In genomic region chr16:49000594-49000993, GRCh38 we compare ENCODE assay signal across 9 cellular contexts.
DNase-seq lines count a peak whose midpoint lies in the region; ATAC-seq and TF ChIP-seq lines count a peak whose summit lies in the region.
"Had no signal": no experiment of that assay in that cellular context is flagged by ENCODE, and none has a peak within 500 bp of the region (broad histone marks: within the 10 kb centered on the region; RNA-seq: fewer than 3 reads in every experiment).

No MANE protein-coding gene starts in this region.

- H3K4me2 ChIP-seq in MM.1S (ENCODE audit: low read depth, low read length) = no peak overlapping the region

- no peaks in the 10 kb centered on the region for H3K9me2 ChIP-seq in MM.1S (replicated peaks; ENCODE audit: insufficient read depth, low read length)

- intact Hi-C loops in colonic mucosa (cut with DNase I) = no loop called here

- no peaks in the 10 kb centered on the region for H4K20me1 ChIP-seq in MM.1S (ENCODE audit: insufficient read depth, low read length)

- no peaks in the 10 kb centered on the region for H3K27me3 ChIP-seq in MM.1S (replicated peaks; ENCODE audit: insufficient read depth, low read length)
- no peaks in the 10 kb centered on the region for H3K27me3 ChIP-seq in colonic mucosa
- H3K27me3 ChIP-seq: uterus had no signal

- H3K27ac ChIP-seq in MM.1S (ENCODE audit: low read length) = no peak overlapping the region
- no peak overlapping the region for H3K27ac ChIP-seq in colonic mucosa

- H2AFZ ChIP-seq in MM.1S (ENCODE audit: low read length) = no peak overlapping the region

- H3K36me3 Mint-ChIP-seq in osteocyte (ENCODE audit: unreplicated experiment) = no peaks in the 10 kb centered on the region

- H3K9ac ChIP-seq in MM.1S (ENCODE audit: low read length) (no peak overlapping the region), colonic mucosa (ENCODE audit: low read depth in 2 of 2, low read length in 2 of 2) (no peak overlapping the region)

- H3K79me2 ChIP-seq in MM.1S (ENCODE audit: low read length) = no peaks in the 10 kb centered on the region

- no peak overlapping the region for H3K27ac Mint-ChIP-seq in osteocyte (ENCODE audit: unreplicated experiment)

- H3K27me3 Mint-ChIP-seq in osteocyte (ENCODE audit: unreplicated experiment) = no peaks in the 10 kb centered on the region

- no peak overlapping the region for H3K4me3 Mint-ChIP-seq in osteocyte (ENCODE audit: unreplicated experiment)

- no peaks in the 10 kb centered on the region for H3K4me1 Mint-ChIP-seq in osteocyte (ENCODE audit: unreplicated experiment)

- peak; percentile 64 for TF ChIP-seq CTCF in GM12865 (IDR thresholded peaks at IDR 0.05; ENCODE audit: insufficient read depth, low read depth, low read length, missing control alignments)
- TF ChIP-seq CTCF in MM.1S (IDR thresholded peaks at IDR 0.05; ENCODE audit: low read length) = peak; percentile 60
- peak; percentile 40 for TF ChIP-seq CTCF in colonic mucosa (IDR thresholded peaks at IDR 0.05)
- TF ChIP-seq CTCF in osteocyte (IDR thresholded peaks at IDR 0.05) = no peak

- H3K9me3 ChIP-seq in MM.1S (replicated peaks; ENCODE audit: insufficient read depth, low read length) = no peaks in the 10 kb centered on the region
- H3K9me3 ChIP-seq in colonic mucosa = no peaks in the 10 kb centered on the region
- H3K9me3 ChIP-seq: uterus had no signal

- peaks cover 16% of the 10 kb centered on the region for H3K9me3 Mint-ChIP-seq in osteocyte (ENCODE audit: unreplicated experiment)

- no peak overlapping the region for H3K4me3 ChIP-seq in GM12865 (ENCODE audit: low read depth, low read length)
- H3K4me3 ChIP-seq in MM.1S (ENCODE audit: low read length) = no peak overlapping the region
- H3K4me3 ChIP-seq in colonic mucosa = no peak overlapping the region
- H3K4me3 ChIP-seq: uterus had no signal

- H3K36me3 ChIP-seq in MM.1S (replicated peaks; ENCODE audit: insufficient read depth, low read length) (no peaks in the 10 kb centered on the region), colonic mucosa (no peaks in the 10 kb centered on the region)
- H3K36me3 ChIP-seq: uterus had no signal

- peak; percentile 10 for DNase-seq in GM12865 (ENCODE audit: low read depth)
- DNase-seq in MM.1S = peak; percentile 15
- no peak for DNase-seq in colonic mucosa
- DNase-seq in osteocyte (ENCODE audit: extremely low spot score, unreplicated experiment) = peak; percentile 57
- no peak for DNase-seq in MV-4-11 (lab: John Stamatoyannopoulos, UW)
- no peak for DNase-seq in mesenteric fat pad (ENCODE audit: low spot score)
- DNase-seq: stimulated activated CD4-positive, alpha-beta T cell treated with anti-CD3 and anti-CD28 coated beads, Interleukin-4, amount 100 ng/mL, for 1 hour; uterus had no signal

- H3K4me1 ChIP-seq in MM.1S (ENCODE audit: low read length) (no peaks in the 10 kb centered on the region), colonic mucosa (no peaks in the 10 kb centered on the region)
- H3K4me1 ChIP-seq: uterus had no signal

- no peaks in the 10 kb centered on the region for H3F3A ChIP-seq in MM.1S (ENCODE audit: insufficient read depth, low read length)

- ATAC-seq in HG03175 (IDR thresholded peaks at IDR 0.05; ENCODE audit: unreplicated experiment) = no peak

Comparison
In these comparisons a context has a peak if more than half of its experiments do, and no peak if none do; other contexts are left out.
1. DNase-seq: peak in GM12865 (single experiment), MM.1S (single experiment) and osteocyte (single experiment); none in colonic mucosa (single experiment), MV-4-11 (single experiment) and mesenteric fat pad (single experiment).